In the genomic region with DNA sequence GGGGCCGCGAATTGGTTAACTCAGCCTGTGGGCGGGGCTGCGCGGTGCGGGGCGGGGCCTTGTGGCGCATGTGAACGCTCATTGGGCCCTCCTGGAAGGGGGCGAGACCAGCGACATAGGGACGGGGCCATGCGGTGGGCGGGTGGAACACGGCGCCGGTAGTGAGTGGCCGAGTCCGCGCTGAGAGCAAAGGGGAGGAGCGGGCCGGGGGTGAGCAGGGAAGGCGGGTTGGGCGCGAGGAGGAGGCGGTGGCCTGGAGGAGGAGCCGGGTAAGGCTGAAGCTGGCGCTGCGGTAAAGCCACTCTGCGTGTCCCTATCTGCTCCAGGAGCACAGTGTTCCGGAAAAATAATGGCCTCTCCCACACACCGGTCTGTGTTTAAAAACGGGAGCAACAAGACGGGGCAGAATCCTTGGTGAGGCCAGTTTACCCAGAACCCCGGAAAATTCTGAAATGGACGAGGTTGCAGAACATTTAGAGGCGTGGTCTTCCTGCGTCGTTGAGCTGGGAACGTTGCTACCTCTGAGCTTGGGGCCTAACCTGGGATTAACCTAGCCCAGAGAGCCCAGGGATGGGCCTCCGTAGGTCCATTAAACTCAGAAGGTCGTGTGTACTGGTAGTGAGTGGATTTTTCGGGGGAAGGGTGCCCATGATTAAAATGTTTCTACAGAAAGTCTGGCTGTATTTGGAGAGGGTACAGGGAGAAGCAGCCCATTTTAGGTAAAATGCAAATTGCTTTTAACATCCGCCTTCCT, we compare ENCODE assay signal across 8 cellular contexts.
DNase-seq lines count a peak whose midpoint lies in the region; ATAC-seq and TF ChIP-seq lines count a peak whose summit lies in the region.

No MANE protein-coding gene starts in this region.

- no peak for TF ChIP-seq CTCF in AG09309 (IDR thresholded peaks at IDR 0.05; ENCODE audit: control insufficient read depth, insufficient read depth, low read depth, low read length, missing control alignments)

- H3K4me3 ChIP-seq in AG09309 (ENCODE audit: control insufficient read depth, low read depth, low read length), result peak overlapping the region; percentile 68

- ATAC-seq in GM19025 (IDR thresholded peaks at IDR 0.05; ENCODE audit: low read depth, unreplicated experiment), result peak; percentile 90
- peak; percentile 93 for ATAC-seq in HG03280 (IDR thresholded peaks at IDR 0.05; ENCODE audit: unreplicated experiment)

- peak; percentile 93 for DNase-seq in AG09309 (ENCODE audit: low read depth)
- peak; percentile 99 for DNase-seq in NCI-H345 (lab: John Stamatoyannopoulos, UW)
- peak; percentile 100 for DNase-seq in activated CD4-positive, CD25-positive, alpha-beta regulatory T cell (lab: John Stamatoyannopoulos, UW)
- peak; percentile 100 for DNase-seq in central memory CD4-positive, alpha-beta T cell
- DNase-seq in islet precursor cell, result peak; percentile 100
- DNase-seq in stimulated activated CD4-positive, alpha-beta T cell treated with anti-CD3 and anti-CD28 coated beads, Interleukin-12 subunit alpha, Interleukin-12 subunit beta, amount 100 ng/mL, for 4 hours, result peak; percentile 100

Comparison
In these comparisons a context has a peak if more than half of its experiments do, and no peak if none do; other contexts are left out.
1. Peak in every context shown above with its lines: DNase-seq, ATAC-seq and H3K4me3 ChIP-seq.